Comparison of ENCODE assay signal across 3 cellular contexts in genomic region chr6:88985901-88986300, GRCh38.
TF ChIP-seq lines count a peak whose summit lies in the region.

No MANE protein-coding gene starts in this region.

TF ChIP-seq in HEK293, 187 proteins besides CTCF, POLR2A, EP300 and RAD21:
- TF ChIP-seq, protein P1, sequence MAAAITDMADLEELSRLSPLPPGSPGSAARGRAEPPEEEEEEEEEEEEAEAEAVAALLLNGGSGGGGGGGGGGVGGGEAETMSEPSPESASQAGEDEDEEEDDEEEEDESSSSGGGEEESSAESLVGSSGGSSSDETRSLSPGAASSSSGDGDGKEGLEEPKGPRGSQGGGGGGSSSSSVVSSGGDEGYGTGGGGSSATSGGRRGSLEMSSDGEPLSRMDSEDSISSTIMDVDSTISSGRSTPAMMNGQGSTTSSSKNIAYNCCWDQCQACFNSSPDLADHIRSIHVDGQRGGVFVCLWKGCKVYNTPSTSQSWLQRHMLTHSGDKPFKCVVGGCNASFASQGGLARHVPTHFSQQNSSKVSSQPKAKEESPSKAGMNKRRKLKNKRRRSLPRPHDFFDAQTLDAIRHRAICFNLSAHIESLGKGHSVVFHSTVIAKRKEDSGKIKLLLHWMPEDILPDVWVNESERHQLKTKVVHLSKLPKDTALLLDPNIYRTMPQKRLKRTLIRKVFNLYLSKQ (tag by site-specific recombination; IDR thresholded peaks at IDR 0.05; ENCODE audit: borderline replicate concordance) = no peak
- TF ChIP-seq ZNF121 (tag by site-specific recombination; IDR thresholded peaks at IDR 0.05) (no peak), ZNF341 (tag by site-specific recombination; IDR thresholded peaks at IDR 0.05; ENCODE audit: low read depth) (0 out of 2 replicates have a peak, but pooled peaks have one; percentile 27), ZNF37A (tag by site-specific recombination; IDR thresholded peaks at IDR 0.05) (no peak), ZNF398 (tag by site-specific recombination; IDR thresholded peaks at IDR 0.05) (peak; percentile 80), EGR2 (tag by site-specific recombination; IDR thresholded peaks at IDR 0.05; ENCODE audit: low read depth) (peak; percentile 87), ZFHX2 (tag by site-specific recombination; conservative IDR thresholded peaks at IDR 0.05) (peak; percentile 86), ZNF600 (tag by site-specific recombination; IDR thresholded peaks at IDR 0.05) (0 out of 2 replicates have a peak, but pooled peaks have one; percentile 40)
TF ChIP-seq in HEK293: peak in this region for 5.

TF ChIP-seq in K562, 482 proteins besides CTCF, POLR2A, EP300 and RAD21 (continued from another document):
- no peak for TF ChIP-seq GMEB1 (CRISPR knock-in tag; IDR thresholded peaks at IDR 0.05)
- TF ChIP-seq, protein P2, sequence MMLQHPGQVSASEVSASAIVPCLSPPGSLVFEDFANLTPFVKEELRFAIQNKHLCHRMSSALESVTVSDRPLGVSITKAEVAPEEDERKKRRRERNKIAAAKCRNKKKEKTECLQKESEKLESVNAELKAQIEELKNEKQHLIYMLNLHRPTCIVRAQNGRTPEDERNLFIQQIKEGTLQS (IDR thresholded peaks at IDR 0.05) = peak; percentile 39; the same call in 1 of the 2 replicates
- TF ChIP-seq, protein P2 (CRISPR knock-in tag; conservative IDR thresholded peaks at IDR 0.05) = no peak
- no peak for TF ChIP-seq HMG20B (CRISPR knock-in tag; IDR thresholded peaks at IDR 0.05)
- peak; percentile 20; the same call in 1 of the 2 replicates for TF ChIP-seq SMARCA4 (IDR thresholded peaks at IDR 0.05)
- TF ChIP-seq FOXA1 (IDR thresholded peaks at IDR 0.05; ENCODE audit: borderline replicate concordance) = 0 out of 2 replicates have a peak, but pooled peaks have one; percentile 27
- no peak for TF ChIP-seq STAT5B (CRISPR knock-in tag; IDR thresholded peaks at IDR 0.05)
- TF ChIP-seq ARID1B (IDR thresholded peaks at IDR 0.05) = peak; percentile 51; the same call in 1 of the 2 replicates
- peak; percentile 38; the same call in 1 of the 2 replicates for TF ChIP-seq VEZF1 (CRISPR knock-in tag; IDR thresholded peaks at IDR 0.05)
- TF ChIP-seq CBFA2T3 (IDR thresholded peaks at IDR 0.05) = peak; percentile 7; the same call in 1 of the 2 replicates
- TF ChIP-seq, protein P3, sequence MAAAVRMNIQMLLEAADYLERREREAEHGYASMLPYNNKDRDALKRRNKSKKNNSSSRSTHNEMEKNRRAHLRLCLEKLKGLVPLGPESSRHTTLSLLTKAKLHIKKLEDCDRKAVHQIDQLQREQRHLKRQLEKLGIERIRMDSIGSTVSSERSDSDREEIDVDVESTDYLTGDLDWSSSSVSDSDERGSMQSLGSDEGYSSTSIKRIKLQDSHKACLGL (CRISPR knock-in tag; IDR thresholded peaks at IDR 0.05; ENCODE audit: borderline replicate concordance, poor library complexity, severe bottlenecking) = no peak
- 0 out of 2 replicates have a peak, but pooled peaks have one; percentile 8 for TF ChIP-seq JUND (IDR thresholded peaks at IDR 0.05; ENCODE audit: borderline replicate concordance, low read depth, low read length)
- no peak for TF ChIP-seq JUND (tag; IDR thresholded peaks at IDR 0.05; ENCODE audit: borderline replicate concordance, low read depth, low read length)

TF ChIP-seq in liver, 16 proteins besides CTCF, POLR2A, EP300 and RAD21 (continued from another document):
- TF ChIP-seq, protein P2 (IDR thresholded peaks at IDR 0.05) = no peak
- TF ChIP-seq SP1 (IDR thresholded peaks at IDR 0.05) (no peak), EGR1 (IDR thresholded peaks at IDR 0.05; ENCODE audit: low read depth in 2 of 2) (no peak), HNF4A (conservative IDR thresholded peaks at IDR 0.05) (peak in 1 of 2 donors; percentile 53), JUND (IDR thresholded peaks at IDR 0.05) (peak in 1 of 2 donors; percentile 56), HNF4G (IDR thresholded peaks at IDR 0.05) (no peak), FOXA2 (IDR thresholded peaks at IDR 0.05) (peak; percentile 39), GABPA (IDR thresholded peaks at IDR 0.05 in 1 of 2, conservative IDR thresholded peaks at IDR 0.05 in 1 of 2) (no peak), TAF1 (conservative IDR thresholded peaks at IDR 0.05) (no peak), RXRA (IDR thresholded peaks at IDR 0.05) (peak in 1 of 2 donors; percentile 13)
- TF ChIP-seq, protein P4, sequence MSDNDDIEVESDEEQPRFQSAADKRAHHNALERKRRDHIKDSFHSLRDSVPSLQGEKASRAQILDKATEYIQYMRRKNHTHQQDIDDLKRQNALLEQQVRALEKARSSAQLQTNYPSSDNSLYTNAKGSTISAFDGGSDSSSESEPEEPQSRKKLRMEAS (IDR thresholded peaks at IDR 0.05) = no peak
- TF ChIP-seq, protein P5, sequence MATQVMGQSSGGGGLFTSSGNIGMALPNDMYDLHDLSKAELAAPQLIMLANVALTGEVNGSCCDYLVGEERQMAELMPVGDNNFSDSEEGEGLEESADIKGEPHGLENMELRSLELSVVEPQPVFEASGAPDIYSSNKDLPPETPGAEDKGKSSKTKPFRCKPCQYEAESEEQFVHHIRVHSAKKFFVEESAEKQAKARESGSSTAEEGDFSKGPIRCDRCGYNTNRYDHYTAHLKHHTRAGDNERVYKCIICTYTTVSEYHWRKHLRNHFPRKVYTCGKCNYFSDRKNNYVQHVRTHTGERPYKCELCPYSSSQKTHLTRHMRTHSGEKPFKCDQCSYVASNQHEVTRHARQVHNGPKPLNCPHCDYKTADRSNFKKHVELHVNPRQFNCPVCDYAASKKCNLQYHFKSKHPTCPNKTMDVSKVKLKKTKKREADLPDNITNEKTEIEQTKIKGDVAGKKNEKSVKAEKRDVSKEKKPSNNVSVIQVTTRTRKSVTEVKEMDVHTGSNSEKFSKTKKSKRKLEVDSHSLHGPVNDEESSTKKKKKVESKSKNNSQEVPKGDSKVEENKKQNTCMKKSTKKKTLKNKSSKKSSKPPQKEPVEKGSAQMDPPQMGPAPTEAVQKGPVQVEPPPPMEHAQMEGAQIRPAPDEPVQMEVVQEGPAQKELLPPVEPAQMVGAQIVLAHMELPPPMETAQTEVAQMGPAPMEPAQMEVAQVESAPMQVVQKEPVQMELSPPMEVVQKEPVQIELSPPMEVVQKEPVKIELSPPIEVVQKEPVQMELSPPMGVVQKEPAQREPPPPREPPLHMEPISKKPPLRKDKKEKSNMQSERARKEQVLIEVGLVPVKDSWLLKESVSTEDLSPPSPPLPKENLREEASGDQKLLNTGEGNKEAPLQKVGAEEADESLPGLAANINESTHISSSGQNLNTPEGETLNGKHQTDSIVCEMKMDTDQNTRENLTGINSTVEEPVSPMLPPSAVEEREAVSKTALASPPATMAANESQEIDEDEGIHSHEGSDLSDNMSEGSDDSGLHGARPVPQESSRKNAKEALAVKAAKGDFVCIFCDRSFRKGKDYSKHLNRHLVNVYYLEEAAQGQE (IDR thresholded peaks at IDR 0.05) = no peak
TF ChIP-seq in liver: peak in this region for 4.
